8 cellular contexts compared by ENCODE assay signal in genomic region chr1:245156041-245156735, GRCh38. TPM values are rescaled to one million over a fixed set of nuclear protein-coding genes. Genes with fewer than 3 reads are reported as not detected.
DNase-seq lines count a peak whose midpoint lies in the region; ATAC-seq and TF ChIP-seq lines count a peak whose summit lies in the region.

No MANE protein-coding gene starts in this region.

- no peaks in the 10 kb centered on the region for H3K36me3 ChIP-seq in colonic mucosa

- H3K4me3 ChIP-seq in colonic mucosa, result peak overlapping the region; percentile 41

- no peak overlapping the region for H3K27ac ChIP-seq in colonic mucosa

- H3K9me3 ChIP-seq in colonic mucosa, result no peaks in the 10 kb centered on the region

- peak; percentile 62 for TF ChIP-seq CTCF in colonic mucosa (IDR thresholded peaks at IDR 0.05)

- ATAC-seq in GM19043 (IDR thresholded peaks at IDR 0.05; ENCODE audit: low read depth, unreplicated experiment) (peak; percentile 86), HG03342 (IDR thresholded peaks at IDR 0.05; ENCODE audit: unreplicated experiment) (peak; percentile 92), left lobe of liver (peak; percentile 91)

- no peak overlapping the region for H3K9ac ChIP-seq in colonic mucosa (ENCODE audit: low read depth in 2 of 2, low read length in 2 of 2)

- H3K27me3 ChIP-seq in colonic mucosa, result peaks cover 54% of the 10 kb centered on the region

- DNase-seq in AG20443 (ENCODE audit: low spot score) (peak; percentile 95), NCI-H345 (lab: John Stamatoyannopoulos, UW) (peak; percentile 93), colonic mucosa (peak; percentile 87), left lobe of liver (ENCODE audit: low spot score) (peak; percentile 86)
- DNase-seq in activated CD4-positive, alpha-beta T cell treated with anti-CD3 and anti-CD28 coated beads for 48 hours, result peak; percentile 90
- DNase-seq in stimulated activated CD4-positive, alpha-beta T cell treated with anti-CD3 and anti-CD28 coated beads, Interleukin-1b, Interleukin-23, amount 100 ng/mL, for 48 hours, result peak; percentile 87

- peaks cover 22% of the 10 kb centered on the region for H3K4me1 ChIP-seq in colonic mucosa

- intact Hi-C loops in colonic mucosa (cut with DNase I), result loop anchor here (5.0 to 10.0 kb wide), 4 partner anchors 121 to 1339 kb away; no protein-coding TSS in a partner anchor

RNA-seq across cellular contexts. Expression of gene KIF26B, which starts 1.4 kb away (rescaled TPM):
- total RNA-seq in colonic mucosa (under 1 TPM; 0.30 to 0.35 TPM), left lobe of liver (0.35 TPM)
